Comparison of ENCODE assay signal across 6 cellular contexts in the genomic region with DNA sequence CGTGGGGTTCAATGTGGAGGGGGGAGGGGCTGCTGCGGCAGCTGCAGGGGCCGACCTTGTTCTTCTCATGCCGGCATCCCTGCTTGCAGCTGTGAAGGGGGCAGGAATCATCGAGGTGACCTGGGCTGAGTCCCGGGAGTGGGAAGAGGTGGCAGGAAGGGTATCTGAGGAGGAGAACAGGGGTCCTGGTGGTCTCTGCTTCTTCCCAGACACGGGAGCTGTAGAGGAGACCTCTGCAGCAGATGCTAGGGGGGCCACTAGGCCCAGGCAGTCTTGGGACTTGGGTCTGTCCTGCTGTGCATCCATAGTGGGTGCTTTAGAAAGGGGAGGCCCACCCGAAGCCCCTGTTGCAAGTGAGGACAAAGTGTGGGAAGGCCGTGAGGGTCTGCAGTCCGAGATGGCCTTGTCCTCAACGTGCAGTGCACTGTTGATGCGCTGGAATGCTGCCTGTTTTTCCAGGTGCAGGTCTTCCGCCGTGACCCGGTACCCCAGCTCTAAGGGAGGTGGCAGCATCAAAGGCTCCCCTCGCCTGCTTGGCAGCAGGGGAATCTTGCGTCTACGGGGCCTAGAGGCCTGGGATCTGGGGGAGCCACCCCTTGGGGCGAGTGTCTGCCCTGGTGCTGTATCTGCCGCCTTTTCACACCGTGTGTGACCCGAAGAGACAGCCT.
DNase-seq lines count a peak whose midpoint lies in the region; ATAC-seq and TF ChIP-seq lines count a peak whose summit lies in the region.
"Not testable (repeated sequence)": the region's sequence is repeated elsewhere in the genome, so short reads cannot be mapped to it uniquely, and the experiment has no call there.

No MANE protein-coding gene starts in this region.

- H3K4me1 Mint-ChIP-seq in activated T-cell treated with anti-CD3 and anti-CD28 coated beads, Interleukin-2, amount 50 U/mL, for 24 hours (ENCODE audit: low read depth); osteocyte (ENCODE audit: unreplicated experiment): not testable (repeated sequence)

- not testable (repeated sequence) for H3K9me3 Mint-ChIP-seq in activated T-cell treated with anti-CD3 and anti-CD28 coated beads, Interleukin-2, amount 50 U/mL, for 24 hours; osteocyte (ENCODE audit: unreplicated experiment)

- not testable (repeated sequence) for H3K4me3 ChIP-seq in lower lobe of right lung

- peaks cover 54% of the 10 kb centered on the region for H3K36me3 Mint-ChIP-seq in activated T-cell treated with anti-CD3 and anti-CD28 coated beads, Interleukin-2, amount 50 U/mL, for 24 hours (ENCODE audit: low read depth)
- H3K36me3 Mint-ChIP-seq in osteocyte (ENCODE audit: unreplicated experiment) = peaks cover 11% of the 10 kb centered on the region

- not testable (repeated sequence) for H3K27me3 ChIP-seq in lower lobe of right lung (ENCODE audit: low read depth)

- not testable (repeated sequence) for H3K27ac Mint-ChIP-seq in activated T-cell treated with anti-CD3 and anti-CD28 coated beads, Interleukin-2, amount 50 U/mL, for 24 hours; osteocyte (ENCODE audit: unreplicated experiment)

- not testable (repeated sequence) for H3K4me1 ChIP-seq in lower lobe of right lung

- intact Hi-C loops in cardiac septum (cut with DNase I); left ventricle myocardium superior (cut with micrococcal nuclease); lower lobe of right lung (cut with DNase I): not testable (repeated sequence)

- peaks cover 24% of the 10 kb centered on the region for H3K36me3 ChIP-seq in lower lobe of right lung

- not testable (repeated sequence) for TF ChIP-seq CTCF in lower lobe of right lung (IDR thresholded peaks at IDR 0.05); osteocyte (IDR thresholded peaks at IDR 0.05)

- not testable (repeated sequence) for H3K27me3 Mint-ChIP-seq in activated T-cell treated with anti-CD3 and anti-CD28 coated beads, Interleukin-2, amount 50 U/mL, for 24 hours; osteocyte (ENCODE audit: unreplicated experiment)

- not testable (repeated sequence) for H3K27ac ChIP-seq in lower lobe of right lung
- H3K27ac ChIP-seq in substantia nigra (ENCODE audit: low read depth, low read length, poor library complexity, severe bottlenecking) = peak overlapping the region; percentile 69

- not testable (repeated sequence) for H3K9me3 ChIP-seq in lower lobe of right lung

- not testable (repeated sequence) for H3K4me3 Mint-ChIP-seq in activated T-cell treated with anti-CD3 and anti-CD28 coated beads, Interleukin-2, amount 50 U/mL, for 24 hours; osteocyte (ENCODE audit: unreplicated experiment)

- not testable (repeated sequence) for ATAC-seq in left ventricle myocardium superior, lower lobe of right lung

- peak; percentile 38 for DNase-seq in activated T-cell treated with anti-CD3 and anti-CD28 coated beads, Interleukin-2, amount 50 U/mL, for 24 hours
- peak; percentile 83 for DNase-seq in cardiac septum (ENCODE audit: low spot score)
- peak; percentile 35 for DNase-seq in left ventricle myocardium superior
- peak; percentile 56 for DNase-seq in lower lobe of right lung
- peak; percentile 88 for DNase-seq in osteocyte (ENCODE audit: extremely low spot score, unreplicated experiment)
- DNase-seq in substantia nigra (lab: John Stamatoyannopoulos, UW) = not testable (repeated sequence)
